Comparison of ENCODE assay signal across 23 cellular contexts in genomic region chr15:52745326-52746161, GRCh38. TPM values are rescaled to one million over a fixed set of nuclear protein-coding genes. Genes with fewer than 3 reads are reported as not detected.
A peak's percentile ranks its signal among the peaks of the same experiment; 100 is the strongest.
DNase-seq lines count a peak whose midpoint lies in the region; TF ChIP-seq lines count a peak whose summit lies in the region.
"Had no signal": no experiment of that assay in that cellular context is flagged by ENCODE, and none has a peak within 500 bp of the region (broad histone marks: within the 10 kb centered on the region; RNA-seq: fewer than 3 reads in every experiment).

No MANE protein-coding gene starts in this region.

- H3K4me3 ChIP-seq in HUES64 (ENCODE audit: low read length) = peak overlapping the region; percentile 28
- no peak overlapping the region for H3K4me3 ChIP-seq in coronary artery
- H3K4me3 ChIP-seq: GM12878, SJCRH30 had no signal

- TF ChIP-seq CTCF in coronary artery (IDR thresholded peaks at IDR 0.05) = no peak

- peak overlapping the region; percentile 93 for H3K27ac ChIP-seq in HUES64 (ENCODE audit: low read depth, low read length)
- H3K27ac ChIP-seq in coronary artery = no peak overlapping the region
- H3K27ac ChIP-seq: SJCRH30 had no signal

- H3K9ac ChIP-seq in ES-I3 (ENCODE audit: low read depth, low read length) (peak overlapping the region; percentile 36), HUES64 (ENCODE audit: low read depth, low read length) (peak overlapping the region; percentile 62)

- no peaks in the 10 kb centered on the region for H3K27me3 ChIP-seq in HUES64 (ENCODE audit: insufficient read depth, low read length)
- H3K27me3 ChIP-seq: SJCRH30 had no signal

- peak; percentile 26 for DNase-seq in coronary artery (ENCODE audit: low spot score)
- peak; percentile 25 for DNase-seq in iPS-NIHi11 (ENCODE audit: low spot score)
- no peak for DNase-seq in H4 (ENCODE audit: low spot score)
- no peak for DNase-seq in CD1c-positive myeloid dendritic cell (ENCODE audit: extremely low spot score)
- DNase-seq in epidermal melanocyte (ENCODE audit: insufficient read length, low spot score) = no peak
- DNase-seq: Caco-2, DMS53, HFFc6, MV-4-11, NCI-H1417 treated with DMSO at 0.1 percent for 48 hours, NCI-H2081 treated with DMSO at 0.1 percent for 48 hours, NCI-H446 treated with DMSO at 0.1 percent for 48 hours, OCI-M1, RPMI8226, SJCRH30, SW 1271 had no signal

- H3K36me3 ChIP-seq in ES-I3 (ENCODE audit: insufficient read depth, low read length) (no peaks in the 10 kb centered on the region), HUES64 (ENCODE audit: insufficient read depth, low read length) (no peaks in the 10 kb centered on the region)
- H3K36me3 ChIP-seq: SJCRH30 had no signal

- 40% methylated on average over 10 of the region's 12 CpGs for WGBS in HUES64

- no peaks in the 10 kb centered on the region for H3K9me3 ChIP-seq in ES-I3 (ENCODE audit: control insufficient read depth, insufficient read depth, low read length)
- no peaks in the 10 kb centered on the region for H3K9me3 ChIP-seq in HUES64 (ENCODE audit: insufficient read depth, low read depth, low read length)
- H3K9me3 ChIP-seq: Caco-2, SJCRH30 had no signal

- peaks cover 26% of the 10 kb centered on the region for H3K4me1 ChIP-seq in ES-I3 (ENCODE audit: insufficient read depth, low read length)
- H3K4me1 ChIP-seq in HUES64 (ENCODE audit: insufficient read depth, low read length) = peaks cover 40% of the 10 kb centered on the region

RNA-seq across cellular contexts. Expression of gene ONECUT1, which starts 44.6 kb away (rescaled TPM):
- 2.1 TPM for polyA plus RNA-seq in HUES64 (2013, experiment 1 of 2)
- polyA plus RNA-seq in HUES64 (2013, experiment 2 of 2) = 5.1 TPM
- 0.10 TPM in 1 of 2 replicates, not detected in the other for total RNA-seq in H4 (2014; rRNA removed; shearing (Covaris generic))
- total RNA-seq: A673, G401, LHCN-M2 had no signal
- polyA plus RNA-seq: CD14-positive monocyte, GM12878 had no signal

Comparison
In these comparisons a context has a peak if more than half of its experiments do, and no peak if none do; other contexts are left out.
1. DNase-seq: peak in coronary artery (single experiment) and iPS-NIHi11 (single experiment); none in H4 (single experiment), CD1c-positive myeloid dendritic cell (single experiment) and epidermal melanocyte (single experiment).